8 cellular contexts compared by ENCODE assay signal in the genomic region with DNA sequence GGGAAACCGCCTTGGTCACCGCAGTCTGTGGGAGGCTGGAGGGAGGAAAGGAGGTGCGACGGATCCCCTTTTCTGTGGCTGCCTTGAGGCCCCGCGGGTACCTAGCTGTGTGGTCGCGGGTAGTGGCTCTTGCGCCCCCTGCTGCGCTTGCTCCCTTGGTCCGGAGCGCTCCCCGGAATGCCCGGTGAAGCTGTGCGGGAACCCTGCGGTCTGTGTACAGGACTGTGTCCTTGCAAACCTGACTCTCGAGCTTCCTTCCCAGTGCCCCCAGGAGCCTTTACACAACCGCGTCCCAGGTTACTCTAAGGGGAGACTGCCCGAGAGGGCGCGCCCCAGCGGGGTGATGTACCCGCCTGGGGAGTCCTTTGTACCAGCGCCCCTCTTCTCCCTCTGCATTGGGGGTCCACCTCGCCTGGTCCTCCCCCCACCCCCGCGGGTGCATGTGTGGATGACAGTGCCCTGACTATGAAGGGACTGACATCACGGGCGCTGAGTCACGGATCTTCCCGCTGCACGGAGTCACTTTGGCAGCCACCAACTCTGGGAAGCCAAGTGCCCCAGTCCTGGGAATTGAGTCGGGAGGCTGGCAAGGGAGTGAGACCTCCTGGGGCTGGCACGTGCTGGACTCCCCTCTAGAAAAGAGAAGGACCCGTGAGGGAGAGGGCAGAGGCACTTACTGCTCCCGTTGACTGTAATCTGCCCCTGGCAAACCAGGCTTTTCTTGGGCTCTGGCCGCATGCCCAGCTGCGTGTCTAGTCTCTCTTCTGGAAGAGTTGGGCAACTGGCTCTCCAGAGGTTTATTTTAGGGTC. TPM values are rescaled to one million over a fixed set of nuclear protein-coding genes. Genes with fewer than 3 reads are reported as not detected.
A peak's percentile ranks its signal among the peaks of the same experiment; 100 is the strongest.
DNase-seq lines count a peak whose midpoint lies in the region; ATAC-seq and TF ChIP-seq lines count a peak whose summit lies in the region.

No MANE protein-coding gene starts in this region.

- H3K36me3 ChIP-seq in SK-N-SH (replicated peaks in 1 of 2; ENCODE audit: control insufficient read depth in 1 of 2, insufficient read depth in 2 of 2, low read length in 1 of 2) (no peaks in the 10 kb centered on the region), hepatocyte (replicated peaks; ENCODE audit: insufficient read depth, low read depth) (no peaks in the 10 kb centered on the region)

- H3K4me2 ChIP-seq in SK-N-SH (peak overlapping the region; percentile 92), hepatocyte (peak overlapping the region; percentile 94)

- POLR2A ChIA-PET in SK-N-SH (lab: Yijun Ruan, JAX), result no interaction called here

- H3K4me1 ChIP-seq in SK-N-SH (ENCODE audit: control insufficient read depth in 1 of 2, insufficient read depth in 2 of 2, low read depth in 1 of 2, low read length in 1 of 2) (peaks cover 3 to 12% of the 10 kb centered on the region in 2 experiments; a peak in 2 of 4 replicates), hepatocyte (ENCODE audit: insufficient read depth) (peaks cover 37% of the 10 kb centered on the region)

- no peaks in the 10 kb centered on the region; the same call in 1 of the 2 replicates for H3K79me2 ChIP-seq in SK-N-SH (ENCODE audit: insufficient read depth)
- H3K79me2 ChIP-seq in hepatocyte, result peaks cover 18% of the 10 kb centered on the region

- peak overlapping the region; percentile 76; the same call in 1 of the 2 replicates for H2AFZ ChIP-seq in SK-N-SH (ENCODE audit: low read depth)
- peak overlapping the region; percentile 22 for H2AFZ ChIP-seq in hepatocyte

- DNase-seq in GM04504 (ENCODE audit: low read depth) (peak; percentile 70), SK-N-SH (peak; percentile 79), hepatocyte (ENCODE audit: low spot score) (peak; percentile 82), retina (peak; percentile 70)

- H4K20me1 ChIP-seq in SK-N-SH (ENCODE audit: insufficient read depth) (no peaks in the 10 kb centered on the region), hepatocyte (ENCODE audit: insufficient read depth, poor library complexity, severe bottlenecking) (no peaks in the 10 kb centered on the region)

- TF ChIP-seq RAD21 in SK-N-SH (IDR thresholded peaks at IDR 0.05; ENCODE audit: low read length), result peak; percentile 20

- H3K27ac ChIP-seq in SK-N-SH (ENCODE audit: low read depth in 2 of 2, low read length in 1 of 2), result peak overlapping the region in 1 of 2 experiments; percentile 81; a peak in 2 of 4 replicates
- H3K27ac ChIP-seq in angular gyrus (ENCODE audit: low read depth, low read length), result peak overlapping the region; percentile 83
- peak overlapping the region; percentile 96 for H3K27ac ChIP-seq in hepatocyte

- CTCF ChIA-PET in SK-N-SH (lab: Yijun Ruan, JAX), result interaction anchor here (0.7 to 3.4 kb wide), 11 partner anchors 9 to 141 kb away, joined by 3 to 16 read pairs (median 5); a partner anchor contains a TSS

- peak; percentile 64 for TF ChIP-seq CTCF in SK-N-SH (IDR thresholded peaks at IDR 0.05)
- peak; percentile 45 for TF ChIP-seq CTCF in hepatocyte (IDR thresholded peaks at IDR 0.05; ENCODE audit: poor library complexity)

- ATAC-seq in HG02763 (IDR thresholded peaks at IDR 0.05; ENCODE audit: unreplicated experiment) (peak; percentile 9), HG03565 (IDR thresholded peaks at IDR 0.05; ENCODE audit: unreplicated experiment) (no peak), HG03469 (IDR thresholded peaks at IDR 0.05; ENCODE audit: unreplicated experiment) (no peak)

- H3K9me3 ChIP-seq in SK-N-SH (no peaks in the 10 kb centered on the region), hepatocyte (ENCODE audit: low read depth) (no peaks in the 10 kb centered on the region)

- peak overlapping the region; percentile 72 for H3K9ac ChIP-seq in SK-N-SH

- no peak for TF ChIP-seq EP300 in SK-N-SH (IDR thresholded peaks at IDR 0.05; ENCODE audit: borderline replicate concordance in 1 of 2, low read depth in 1 of 2, low read length in 1 of 2)

- peak overlapping the region; percentile 55 to 76 for H3K4me3 ChIP-seq in SK-N-SH (ENCODE audit: low read depth in 2 of 2, low read length in 1 of 2)
- peak overlapping the region; percentile 60 for H3K4me3 ChIP-seq in hepatocyte

- H3F3A ChIP-seq in SK-N-SH (replicated peaks; ENCODE audit: insufficient read depth), result peaks cover 4% of the 10 kb centered on the region

- 1% methylated on average over 8 of the region's 39 CpGs for WGBS in SK-N-SH (ENCODE audit: low lambda C conversion rate)
- WGBS in hepatocyte (ENCODE audit: low lambda C conversion rate, missing lambda C conversion rate), result 10% methylated on average over 33 of the region's 39 CpGs

- H3K27me3 ChIP-seq in SK-N-SH (ENCODE audit: insufficient read depth) (no peaks in the 10 kb centered on the region), hepatocyte (no peaks in the 10 kb centered on the region)

- H3K9me2 ChIP-seq in SK-N-SH (no peaks in the 10 kb centered on the region), hepatocyte (replicated peaks; ENCODE audit: insufficient read depth) (no peaks in the 10 kb centered on the region)

TF ChIP-seq in SK-N-SH, 30 proteins besides CTCF, POLR2A, EP300 and RAD21 (continues in another document):
- TF ChIP-seq POLR2AphosphoS5 (IDR thresholded peaks at IDR 0.05; ENCODE audit: low read depth, low read length) (no peak), FOSL2 (IDR thresholded peaks at IDR 0.05; ENCODE audit: borderline replicate concordance, low read depth) (peak; percentile 55), MEF2A (IDR thresholded peaks at IDR 0.05; ENCODE audit: borderline replicate concordance, low read depth) (no peak), GATA2 (CRISPR knock-in tag; IDR thresholded peaks at IDR 0.05) (no peak), NFIC (IDR thresholded peaks at IDR 0.05; ENCODE audit: borderline replicate concordance) (peak; percentile 41; the same call in 1 of the 2 replicates), YY1 (IDR thresholded peaks at IDR 0.05; ENCODE audit: low read depth) (no peak), FOXM1 (IDR thresholded peaks at IDR 0.05; ENCODE audit: low read depth) (no peak), EZH2phosphoT487 (IDR thresholded peaks at IDR 0.05; ENCODE audit: borderline replicate concordance, low read depth) (no peak), NRF1 (IDR thresholded peaks at IDR 0.05; ENCODE audit: low read depth, low read length) (no peak), FOXJ3 (CRISPR knock-in tag; IDR thresholded peaks at IDR 0.05) (no peak), SIN3A (IDR thresholded peaks at IDR 0.05; ENCODE audit: borderline replicate concordance, low read depth, low read length) (no peak), CHD2 (IDR thresholded peaks at IDR 0.05; ENCODE audit: low read length, partially characterized antibody) (no peak), JUND (IDR thresholded peaks at IDR 0.05) (peak; percentile 59), ELF1 (IDR thresholded peaks at IDR 0.05) (no peak), RFX5 (IDR thresholded peaks at IDR 0.05; ENCODE audit: low read length) (no peak), GABPA (IDR thresholded peaks at IDR 0.05; ENCODE audit: low read depth) (no peak), TEAD4 (IDR thresholded peaks at IDR 0.05; ENCODE audit: borderline replicate concordance, insufficient read depth) (0 out of 2 replicates have a peak, but pooled peaks have one; percentile 9), TCF12 (IDR thresholded peaks at IDR 0.05) (no peak; the same call in 1 of the 2 replicates)
- TF ChIP-seq, protein P1, sequence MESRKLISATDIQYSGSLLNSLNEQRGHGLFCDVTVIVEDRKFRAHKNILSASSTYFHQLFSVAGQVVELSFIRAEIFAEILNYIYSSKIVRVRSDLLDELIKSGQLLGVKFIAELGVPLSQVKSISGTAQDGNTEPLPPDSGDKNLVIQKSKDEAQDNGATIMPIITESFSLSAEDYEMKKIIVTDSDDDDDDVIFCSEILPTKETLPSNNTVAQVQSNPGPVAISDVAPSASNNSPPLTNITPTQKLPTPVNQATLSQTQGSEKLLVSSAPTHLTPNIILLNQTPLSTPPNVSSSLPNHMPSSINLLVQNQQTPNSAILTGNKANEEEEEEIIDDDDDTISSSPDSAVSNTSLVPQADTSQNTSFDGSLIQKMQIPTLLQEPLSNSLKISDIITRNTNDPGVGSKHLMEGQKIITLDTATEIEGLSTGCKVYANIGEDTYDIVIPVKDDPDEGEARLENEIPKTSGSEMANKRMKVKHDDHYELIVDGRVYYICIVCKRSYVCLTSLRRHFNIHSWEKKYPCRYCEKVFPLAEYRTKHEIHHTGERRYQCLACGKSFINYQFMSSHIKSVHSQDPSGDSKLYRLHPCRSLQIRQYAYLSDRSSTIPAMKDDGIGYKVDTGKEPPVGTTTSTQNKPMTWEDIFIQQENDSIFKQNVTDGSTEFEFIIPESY (IDR thresholded peaks at IDR 0.05; ENCODE audit: borderline replicate concordance, low read depth), result no peak
- TF ChIP-seq, protein P2, sequence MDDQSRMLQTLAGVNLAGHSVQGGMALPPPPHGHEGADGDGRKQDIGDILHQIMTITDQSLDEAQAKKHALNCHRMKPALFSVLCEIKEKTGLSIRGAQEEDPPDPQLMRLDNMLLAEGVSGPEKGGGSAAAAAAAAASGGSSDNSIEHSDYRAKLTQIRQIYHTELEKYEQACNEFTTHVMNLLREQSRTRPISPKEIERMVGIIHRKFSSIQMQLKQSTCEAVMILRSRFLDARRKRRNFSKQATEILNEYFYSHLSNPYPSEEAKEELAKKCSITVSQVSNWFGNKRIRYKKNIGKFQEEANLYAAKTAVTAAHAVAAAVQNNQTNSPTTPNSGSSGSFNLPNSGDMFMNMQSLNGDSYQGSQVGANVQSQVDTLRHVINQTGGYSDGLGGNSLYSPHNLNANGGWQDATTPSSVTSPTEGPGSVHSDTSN (IDR thresholded peaks at IDR 0.05), result no peak
- TF ChIP-seq, protein P3, sequence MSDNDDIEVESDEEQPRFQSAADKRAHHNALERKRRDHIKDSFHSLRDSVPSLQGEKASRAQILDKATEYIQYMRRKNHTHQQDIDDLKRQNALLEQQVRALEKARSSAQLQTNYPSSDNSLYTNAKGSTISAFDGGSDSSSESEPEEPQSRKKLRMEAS (IDR thresholded peaks at IDR 0.05; ENCODE audit: low read depth), result peak; percentile 58
- TF ChIP-seq, protein P4, sequence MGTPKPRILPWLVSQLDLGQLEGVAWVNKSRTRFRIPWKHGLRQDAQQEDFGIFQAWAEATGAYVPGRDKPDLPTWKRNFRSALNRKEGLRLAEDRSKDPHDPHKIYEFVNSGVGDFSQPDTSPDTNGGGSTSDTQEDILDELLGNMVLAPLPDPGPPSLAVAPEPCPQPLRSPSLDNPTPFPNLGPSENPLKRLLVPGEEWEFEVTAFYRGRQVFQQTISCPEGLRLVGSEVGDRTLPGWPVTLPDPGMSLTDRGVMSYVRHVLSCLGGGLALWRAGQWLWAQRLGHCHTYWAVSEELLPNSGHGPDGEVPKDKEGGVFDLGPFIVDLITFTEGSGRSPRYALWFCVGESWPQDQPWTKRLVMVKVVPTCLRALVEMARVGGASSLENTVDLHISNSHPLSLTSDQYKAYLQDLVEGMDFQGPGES (IDR thresholded peaks at IDR 0.05; ENCODE audit: low read depth, low read length), result no peak

RNA-seq across cellular contexts. Expression of a gene that starts 0.8 kb away (rescaled TPM):
- 1.4 and 2.8 TPM in 2 replicates for polyA plus RNA-seq in SK-N-SH (2012; rRNA removed)
- 0.97 and 1.5 TPM in 2 replicates for polyA plus RNA-seq in SK-N-SH (2012; cell fraction: cytosol; rRNA removed)
- 1.8 and 3.7 TPM in 2 replicates for polyA plus RNA-seq in SK-N-SH (2012; cell fraction: nucleus; rRNA removed)
- total RNA-seq in hepatocyte, result 35.1 and 58.0 TPM in 2 replicates
- polyA plus RNA-seq in hepatocyte, result 38.5 and 39.2 TPM in 2 replicates
